23 cellular contexts compared by ENCODE assay signal in genomic region chr15:29990035-29990434, GRCh38.
DNase-seq lines count a peak whose midpoint lies in the region; ATAC-seq, FAIRE-seq and TF ChIP-seq lines count a peak whose summit lies in the region.
"Had no signal": no experiment of that assay in that cellular context is flagged by ENCODE, and none has a peak within 500 bp of the region (broad histone marks: within the 10 kb centered on the region; RNA-seq: fewer than 3 reads in every experiment).

No MANE protein-coding gene starts in this region.

- H3K18ac ChIP-seq in mesendoderm (ENCODE audit: low read length) = no peak overlapping the region

- no peak overlapping the region for H2AK5ac ChIP-seq in mesendoderm (ENCODE audit: low read length)

- H3K9ac ChIP-seq in mesendoderm (ENCODE audit: low read length) = no peak overlapping the region
- H3K9ac ChIP-seq: BLaER1 treated with 17β-estradiol and CSF1 and Interleukin-3, amounts not matched to agents 10 nM and 100 nM had no signal

- H3K4me3 ChIP-seq in A549 (no peak overlapping the region), mesendoderm (ENCODE audit: low read length) (no peak overlapping the region)
- H3K4me3 ChIP-seq: BLaER1 treated with 17β-estradiol and CSF1 and Interleukin-3, amounts not matched to agents 10 nM and 100 nM; Peyer's patch; SK-N-MC had no signal

- H2BK120ac ChIP-seq in mesendoderm (ENCODE audit: low read depth, low read length) = no peak overlapping the region

- no peak for TF ChIP-seq CTCF in A549 (IDR thresholded peaks at IDR 0.05)

- no peak for ATAC-seq in A549
- no peak for ATAC-seq in HG02852 (IDR thresholded peaks at IDR 0.05; ENCODE audit: unreplicated experiment)

- no peak overlapping the region for H3K27ac ChIP-seq in A549
- H3K27ac ChIP-seq in mesendoderm (ENCODE audit: low read depth, low read length) = no peak overlapping the region
- H3K27ac ChIP-seq: BLaER1 treated with 17β-estradiol and CSF1 and Interleukin-3, amounts not matched to agents 10 nM and 100 nM; Peyer's patch; SK-N-MC had no signal

- no peak for TF ChIP-seq RAD21 in A549 (conservative IDR thresholded peaks at IDR 0.05 in 1 of 2, IDR thresholded peaks at IDR 0.05 in 1 of 2)

- TF ChIP-seq EP300 in A549 (IDR thresholded peaks at IDR 0.05) = no peak

- H3K27me3 ChIP-seq in mesendoderm (ENCODE audit: insufficient read depth, low read length, poor library complexity) = no peaks in the 10 kb centered on the region
- H3K27me3 ChIP-seq: BLaER1 treated with 17β-estradiol and CSF1 and Interleukin-3, amounts not matched to agents 10 nM and 100 nM; Peyer's patch had no signal

- peak; percentile 83 for FAIRE-seq in A549 (lab: Jason Lieb, UNC)
- FAIRE-seq: A204.1, GM12892, H1 had no signal

- no peaks in the 10 kb centered on the region for H3K79me2 ChIP-seq in mesendoderm (ENCODE audit: control insufficient read depth, insufficient read depth, low read length)

- H4K5ac ChIP-seq in mesendoderm (ENCODE audit: low read length) = no peak overlapping the region

- DNase-seq in NCI-H2029 (lab: John Stamatoyannopoulos, UW) = peak; percentile 25
- DNase-seq in NCI-H2029 treated with DMSO at 0.1 percent for 48 hours (lab: John Stamatoyannopoulos, UW) = no peak
- DNase-seq in A549 (ENCODE audit: low read depth in 1 of 2, low spot score in 1 of 2) = no peak
- peak; percentile 69 for DNase-seq in NCI-H2171 treated with DMSO at 0.1 percent for 48 hours (lab: John Stamatoyannopoulos, UW)
- DNase-seq in mesendoderm = peak; percentile 37
- DNase-seq in Kasumi-1 (lab: John Stamatoyannopoulos, UW) = no peak
- DNase-seq: AML-193; CD4-positive, alpha-beta T cell; DND-41; HCEC 1CT; NCI-H1105; NCI-H1436 treated with DMSO at 0.1 percent for 48 hours; NCI-H187 treated with DMSO at 0.1 percent for 48 hours; NCI-H2227 treated with DMSO at 0.1 percent for 48 hours; NCI-H774; Peyer's patch; SIG-M5 had no signal

- H3K4me2 ChIP-seq in A549 = no peak overlapping the region
- no peak overlapping the region for H3K4me2 ChIP-seq in mesendoderm (ENCODE audit: low read length)
- H3K4me2 ChIP-seq: BLaER1 treated with 17β-estradiol and CSF1 and Interleukin-3, amounts not matched to agents 10 nM and 100 nM had no signal

- H3K36me3 ChIP-seq in mesendoderm (ENCODE audit: control insufficient read depth, insufficient read depth, low read length) = no peaks in the 10 kb centered on the region
- H3K36me3 ChIP-seq: BLaER1 treated with 17β-estradiol and CSF1 and Interleukin-3, amounts not matched to agents 10 nM and 100 nM; Peyer's patch had no signal

- H3K79me1 ChIP-seq in mesendoderm (ENCODE audit: low read length) = no peaks in the 10 kb centered on the region

- no peak overlapping the region for H2BK5ac ChIP-seq in mesendoderm (ENCODE audit: low read length)

- TF ChIP-seq POLR2A in A549 (IDR thresholded peaks at IDR 0.05; ENCODE audit: low read length) = no peak

- 0 out of 3 replicates have a peak, but pooled peaks cover 3% of the 10 kb centered on the region for H3K9me3 ChIP-seq in A549
- H3K9me3 ChIP-seq: Peyer's patch had no signal

- no peak overlapping the region for H2BK15ac ChIP-seq in mesendoderm (replicated peaks; ENCODE audit: low read depth)

- no peak overlapping the region for H4K8ac ChIP-seq in mesendoderm (ENCODE audit: low read depth, low read length)

- POLR2A ChIA-PET in A549 (lab: Yijun Ruan, JAX) = no interaction called here

- H3K4me1 ChIP-seq in A549 (no peaks in the 10 kb centered on the region), mesendoderm (ENCODE audit: control insufficient read depth, low read depth, low read length) (no peaks in the 10 kb centered on the region)
- H3K4me1 ChIP-seq: BLaER1 treated with 17β-estradiol and CSF1 and Interleukin-3, amounts not matched to agents 10 nM and 100 nM; Peyer's patch had no signal

- H3K23ac ChIP-seq in mesendoderm (ENCODE audit: low read length) = no peak overlapping the region

- H3K56ac ChIP-seq in mesendoderm (ENCODE audit: low read length) = no peak overlapping the region

- CTCF ChIA-PET in A549 (lab: Yijun Ruan, JAX) = interaction anchor here (0.7 to 2.3 kb wide), 8 partner anchors 16 to 322 kb away, joined by 3 to 10 read pairs (median 3); no protein-coding TSS in a partner anchor

- 13% methylated on average over 2 of the region's 2 CpGs for WGBS in A549 (ENCODE audit: missing lambda C conversion rate)
- no CpG with 5 or more reads among the region's 2 CpGs for WGBS in mesendoderm (ENCODE audit: extremely low coverage, insufficient coverage, low lambda C conversion rate)

- no peak overlapping the region for H3K4ac ChIP-seq in mesendoderm (ENCODE audit: low read depth, low read length)

TF ChIP-seq in A549, 52 proteins besides CTCF, POLR2A, EP300 and RAD21:
- no peak for TF ChIP-seq ELK1 (IDR thresholded peaks at IDR 0.05; ENCODE audit: low read depth, low read length)
- TF ChIP-seq CBX8 (IDR thresholded peaks at IDR 0.05) = no peak
- no peak for TF ChIP-seq PHF8 (IDR thresholded peaks at IDR 0.05; ENCODE audit: borderline replicate concordance, low read depth)
- TF ChIP-seq HMGXB4 (CRISPR knock-in tag; IDR thresholded peaks at IDR 0.05; ENCODE audit: borderline replicate concordance) = no peak
- TF ChIP-seq MYC (IDR thresholded peaks at IDR 0.05; ENCODE audit: borderline replicate concordance, low read length) = no peak
- TF ChIP-seq ZSCAN20 (CRISPR knock-in tag; IDR thresholded peaks at IDR 0.05) = no peak
- TF ChIP-seq NFE2L2 (conservative IDR thresholded peaks at IDR 0.05; ENCODE audit: low read length) = no peak
- no peak for TF ChIP-seq RNF2 (IDR thresholded peaks at IDR 0.05; ENCODE audit: borderline replicate concordance, low read depth)
- TF ChIP-seq EHMT2 (IDR thresholded peaks at IDR 0.05; ENCODE audit: low read depth) = no peak

Comparison
In these comparisons a context has a peak if more than half of its experiments do, and no peak if none do; other contexts are left out.
1. DNase-seq: peak in NCI-H2029 (single experiment), NCI-H2171 treated with DMSO at 0.1 percent for 48 hours (single experiment) and mesendoderm (single experiment); none in NCI-H2029 treated with DMSO at 0.1 percent for 48 hours (single experiment), A549 (0 of 2) and Kasumi-1 (0 of 2).